13 cellular contexts compared by ENCODE assay signal in genomic region chr14:34030864-34031263, GRCh38.
A peak's percentile ranks its signal among the peaks of the same experiment; 100 is the strongest.
DNase-seq lines count a peak whose midpoint lies in the region; FAIRE-seq and TF ChIP-seq lines count a peak whose summit lies in the region.
"Had no signal": no experiment of that assay in that cellular context is flagged by ENCODE, and none has a peak within 500 bp of the region (broad histone marks: within the 10 kb centered on the region; RNA-seq: fewer than 3 reads in every experiment).

No MANE protein-coding gene starts in this region.

- FAIRE-seq in GM19239 (lab: Jason Lieb, UNC), result no peak

- H3K36me3 Mint-ChIP-seq in mesothelial cell of epicardium (no peaks in the 10 kb centered on the region), osteocyte (ENCODE audit: unreplicated experiment) (no peaks in the 10 kb centered on the region)
- H3K36me3 Mint-ChIP-seq in activated CD4-positive, alpha-beta T cell treated with anti-CD3 and anti-CD28 coated beads, Interleukin-2, amount 10 ng/mL, durations not matched to agents 7 days and 5 days (ENCODE audit: low read depth), result peaks cover 7% of the 10 kb centered on the region
- H3K36me3 Mint-ChIP-seq: brain had no signal

- 35% methylated on average over 1 of the region's 1 CpG for WGBS in esophagus muscularis mucosa
- 50% methylated on average over 1 of the region's 1 CpG for WGBS in urinary bladder

- no peak for TF ChIP-seq POLR2A in esophagus muscularis mucosa (IDR thresholded peaks at IDR 0.05; ENCODE audit: low read depth)

- POLR2A ChIA-PET in activated CD4-positive, alpha-beta T cell treated with anti-CD3 and anti-CD28 coated beads, Interleukin-2, amount 10 ng/mL, durations not matched to agents 7 days and 5 days (lab: Charles Lee), result no interaction called here

- peak overlapping the region; percentile 28 to 64 (median 51) for H3K27ac ChIP-seq in esophagus muscularis mucosa (replicated peaks in 1 of 4)
- peak overlapping the region; percentile 25 for H3K27ac ChIP-seq in urinary bladder (ENCODE audit: low read depth)
- H3K27ac ChIP-seq: 22Rv1 had no signal

- H3K27ac Mint-ChIP-seq in mesothelial cell of epicardium (peak overlapping the region; percentile 49), osteocyte (ENCODE audit: unreplicated experiment) (no peak overlapping the region)
- no peak overlapping the region for H3K27ac Mint-ChIP-seq in activated CD4-positive, alpha-beta T cell treated with anti-CD3 and anti-CD28 coated beads, Interleukin-2, amount 10 ng/mL, durations not matched to agents 7 days and 5 days
- H3K27ac Mint-ChIP-seq: stimulated activated naive CD8-positive, alpha-beta T cell treated with anti-CD3 and anti-CD28 coated beads, Interleukin-15, Interleukin-2, amounts not matched to agents 100 ng/mL and 50 ng/mL, for 24 hours had no signal

- no peaks in the 10 kb centered on the region for H3K9me3 ChIP-seq in esophagus muscularis mucosa

- CTCF ChIA-PET in activated CD4-positive, alpha-beta T cell treated with anti-CD3 and anti-CD28 coated beads, Interleukin-2, amount 10 ng/mL, durations not matched to agents 7 days and 5 days (lab: Charles Lee), result interaction anchor here (0.7 to 1.6 kb wide), 3 partner anchors 12 to 19 kb away, joined by 3 to 5 read pairs (median 3); no protein-coding TSS in a partner anchor

- H3K9me3 Mint-ChIP-seq in mesothelial cell of epicardium, result no peaks in the 10 kb centered on the region
- H3K9me3 Mint-ChIP-seq in osteocyte (ENCODE audit: unreplicated experiment), result no peaks in the 10 kb centered on the region
- H3K9me3 Mint-ChIP-seq in activated CD4-positive, alpha-beta T cell treated with anti-CD3 and anti-CD28 coated beads, Interleukin-2, amount 10 ng/mL, durations not matched to agents 7 days and 5 days, result peaks cover 8% of the 10 kb centered on the region
- H3K9me3 Mint-ChIP-seq: stimulated activated naive CD8-positive, alpha-beta T cell treated with anti-CD3 and anti-CD28 coated beads, Interleukin-15, Interleukin-2, amounts not matched to agents 100 ng/mL and 50 ng/mL, for 24 hours had no signal

- TF ChIP-seq CTCF in esophagus muscularis mucosa (IDR thresholded peaks at IDR 0.05) (no peak), mesothelial cell of epicardium (IDR thresholded peaks at IDR 0.05; ENCODE audit: unreplicated experiment) (no peak), osteocyte (IDR thresholded peaks at IDR 0.05) (no peak)

- H3K4me1 ChIP-seq in esophagus muscularis mucosa (peaks cover 4 to 22% (median 14%) of the 10 kb centered on the region in 4 donors), urinary bladder (ENCODE audit: insufficient read depth) (no peaks in the 10 kb centered on the region)

- no peak overlapping the region for H3K4me3 ChIP-seq in esophagus muscularis mucosa
- no peak overlapping the region for H3K4me3 ChIP-seq in urinary bladder (ENCODE audit: low read depth, low read length)

- peaks cover 36% of the 10 kb centered on the region for H3K4me1 Mint-ChIP-seq in mesothelial cell of epicardium
- no peaks in the 10 kb centered on the region for H3K4me1 Mint-ChIP-seq in osteocyte (ENCODE audit: unreplicated experiment)
- peaks cover 15% of the 10 kb centered on the region for H3K4me1 Mint-ChIP-seq in activated CD4-positive, alpha-beta T cell treated with anti-CD3 and anti-CD28 coated beads, Interleukin-2, amount 10 ng/mL, durations not matched to agents 7 days and 5 days

- peak; percentile 45 for DNase-seq in NCI-H2029 (lab: John Stamatoyannopoulos, UW)
- DNase-seq in NCI-H2029 treated with DMSO at 0.1 percent for 48 hours (lab: John Stamatoyannopoulos, UW), result no peak
- DNase-seq in esophagus muscularis mucosa (ENCODE audit: extremely low spot score), result no peak
- no peak for DNase-seq in mesothelial cell of epicardium (ENCODE audit: low spot score in 2 of 2, unreplicated experiment in 2 of 2)
- DNase-seq in GM19239 (ENCODE audit: insufficient read length, low spot score), result no peak
- DNase-seq in osteocyte (ENCODE audit: extremely low spot score, unreplicated experiment), result no peak
- no peak for DNase-seq in activated CD4-positive, alpha-beta T cell treated with anti-CD3 and anti-CD28 coated beads, Interleukin-2, amount 10 ng/mL, durations not matched to agents 7 days and 5 days
- DNase-seq: EL, NCI-H69 had no signal

- H3K36me3 ChIP-seq in esophagus muscularis mucosa, result no peaks in the 10 kb centered on the region
- no peaks in the 10 kb centered on the region for H3K36me3 ChIP-seq in urinary bladder (ENCODE audit: insufficient read depth)

- no peaks in the 10 kb centered on the region for H3K27me3 ChIP-seq in esophagus muscularis mucosa

- TF ChIP-seq EP300 in esophagus muscularis mucosa (IDR thresholded peaks at IDR 0.05), result no peak

- intact Hi-C loops in esophagus muscularis mucosa (cut with DNase I), result no loop called here

- H3K27me3 Mint-ChIP-seq in mesothelial cell of epicardium (ENCODE audit: low read depth) (no peaks in the 10 kb centered on the region), osteocyte (ENCODE audit: unreplicated experiment) (peaks cover 21% of the 10 kb centered on the region)
- H3K27me3 Mint-ChIP-seq in activated CD4-positive, alpha-beta T cell treated with anti-CD3 and anti-CD28 coated beads, Interleukin-2, amount 10 ng/mL, durations not matched to agents 7 days and 5 days, result peaks cover 16% of the 10 kb centered on the region
- H3K27me3 Mint-ChIP-seq: brain; stimulated activated naive CD8-positive, alpha-beta T cell treated with anti-CD3 and anti-CD28 coated beads, Interleukin-15, Interleukin-2, amounts not matched to agents 100 ng/mL and 50 ng/mL, for 24 hours had no signal

- H3K4me3 Mint-ChIP-seq in mesothelial cell of epicardium (no peak overlapping the region), osteocyte (ENCODE audit: unreplicated experiment) (no peak overlapping the region)
- H3K4me3 Mint-ChIP-seq in activated CD4-positive, alpha-beta T cell treated with anti-CD3 and anti-CD28 coated beads, Interleukin-2, amount 10 ng/mL, durations not matched to agents 7 days and 5 days, result no peak overlapping the region
- H3K4me3 Mint-ChIP-seq: stimulated activated naive CD8-positive, alpha-beta T cell treated with anti-CD3 and anti-CD28 coated beads, Interleukin-15, Interleukin-2, amounts not matched to agents 100 ng/mL and 50 ng/mL, for 24 hours had no signal
